ENCODE assay signal across 17 cellular contexts in genomic region chr12:10618338-10618987, GRCh38. TPM values are rescaled to one million over a fixed set of nuclear protein-coding genes. Genes with fewer than 3 reads are reported as not detected.
DNase-seq lines count a peak whose midpoint lies in the region; ATAC-seq and TF ChIP-seq lines count a peak whose summit lies in the region.
"Had no signal": no experiment of that assay in that cellular context is flagged by ENCODE, and none has a peak within 500 bp of the region (broad histone marks: within the 10 kb centered on the region; RNA-seq: fewer than 3 reads in every experiment).

No MANE protein-coding gene starts in this region.

- no peaks in the 10 kb centered on the region for H3K36me3 Mint-ChIP-seq in osteocyte (ENCODE audit: unreplicated experiment)
- H3K36me3 Mint-ChIP-seq: WTC11 had no signal

- ATAC-seq in GM18868 (IDR thresholded peaks at IDR 0.05; ENCODE audit: unreplicated experiment) (no peak), HG03439 (IDR thresholded peaks at IDR 0.05; ENCODE audit: unreplicated experiment) (no peak), HG02885 (IDR thresholded peaks at IDR 0.05; ENCODE audit: poor library complexity, unreplicated experiment) (no peak)
- ATAC-seq: GM12878; heart right ventricle; stimulated activated naive CD8-positive, alpha-beta T cell treated with anti-CD3 and anti-CD28 coated beads, Interleukin-15, amount 100 ng/mL, for 72 hours; WTC11 had no signal

- H3K4me1 Mint-ChIP-seq in osteocyte (ENCODE audit: unreplicated experiment), result peaks cover 14% of the 10 kb centered on the region

- no peak for TF ChIP-seq CTCF in osteocyte (IDR thresholded peaks at IDR 0.05)

- DNase-seq in ELR (ENCODE audit: low read depth), result peak; percentile 95
- peak; percentile 93 for DNase-seq in RKO (ENCODE audit: low spot score)
- peak; percentile 48 for DNase-seq in dermis blood vessel endothelial cell
- DNase-seq in osteocyte (ENCODE audit: extremely low spot score, unreplicated experiment), result no peak
- no peak for DNase-seq in NCI-H526 (lab: John Stamatoyannopoulos, UW)
- DNase-seq: heart right ventricle; MM.1S; NCI-H2227 treated with DMSO at 0.1 percent for 48 hours; posterior cingulate gyrus; stimulated activated CD4-positive, alpha-beta T cell treated with anti-CD3 and anti-CD28 coated beads, Interleukin-4, amount 100 ng/mL, for 4 hours; stimulated activated naive CD8-positive, alpha-beta T cell treated with anti-CD3 and anti-CD28 coated beads, Interleukin-15, amount 100 ng/mL, for 72 hours had no signal

- H3K9me3 Mint-ChIP-seq in osteocyte (ENCODE audit: unreplicated experiment), result no peaks in the 10 kb centered on the region
- H3K9me3 Mint-ChIP-seq: activated T-helper 2 cell treated with anti-CD3 and anti-CD28 coated beads, Interferon-gamma antibody, Interleukin-2, Interleukin-4, amounts not matched to agents 10 μg/mL and 5 μg/mL and 100 μg/mL, durations not matched to agents 14 hours and 24 hours and 36 hours; WTC11 had no signal

- no peaks in the 10 kb centered on the region for H3K27me3 Mint-ChIP-seq in osteocyte (ENCODE audit: unreplicated experiment)
- H3K27me3 Mint-ChIP-seq: stimulated activated naive CD8-positive, alpha-beta T cell treated with anti-CD3 and anti-CD28 coated beads, Interleukin-15, amount 100 ng/mL, for 72 hours had no signal

- H3K4me3 Mint-ChIP-seq in osteocyte (ENCODE audit: unreplicated experiment), result no peak overlapping the region
- H3K4me3 Mint-ChIP-seq: stimulated activated naive CD8-positive, alpha-beta T cell treated with anti-CD3 and anti-CD28 coated beads, Interleukin-15, amount 100 ng/mL, for 72 hours; WTC11 had no signal

- peak overlapping the region; percentile 19 for H3K27ac Mint-ChIP-seq in osteocyte (ENCODE audit: unreplicated experiment)
- H3K27ac Mint-ChIP-seq: activated T-helper 2 cell treated with anti-CD3 and anti-CD28 coated beads, Interferon-gamma antibody, Interleukin-2, Interleukin-4, amounts not matched to agents 10 μg/mL and 5 μg/mL and 100 μg/mL, durations not matched to agents 14 hours and 24 hours and 36 hours; stimulated activated naive CD8-positive, alpha-beta T cell treated with anti-CD3 and anti-CD28 coated beads, Interleukin-15, amount 100 ng/mL, for 72 hours; WTC11 had no signal

RNA-seq across cellular contexts. Expression of gene MAGOHB, which starts 5.1 kb away (rescaled TPM):
- total RNA-seq in dermis blood vessel endothelial cell (7.8 and 17.6 TPM in 2 replicates), osteocyte (26.8 and 28.1 TPM in 2 replicates)

RNA-seq across cellular contexts. Expression of gene STYK1, which starts 55.4 kb away (rescaled TPM):
- total RNA-seq in dermis blood vessel endothelial cell (4.6 and 7.9 TPM in 2 replicates), osteocyte (0.48 TPM in 1 of 2 replicates, not detected in the other)
- total RNA-seq: activated T-helper 2 cell treated with anti-CD3 and anti-CD28 coated beads, Interferon-gamma antibody, Interleukin-2, Interleukin-4, amounts not matched to agents 10 μg/mL and 5 μg/mL and 100 μg/mL, durations not matched to agents 14 hours and 24 hours and 36 hours had no signal

Comparison
In these comparisons a context has a peak if more than half of its experiments do, and no peak if none do; other contexts are left out.
1. DNase-seq: peak in ELR (single experiment), RKO (single experiment) and dermis blood vessel endothelial cell (single experiment); none in osteocyte (single experiment) and NCI-H526 (0 of 2).